Comparison of ENCODE assay signal across 32 cellular contexts in genomic region chr18:31645411-31645810, GRCh38. TPM values are rescaled to one million over a fixed set of nuclear protein-coding genes. Genes with fewer than 3 reads are reported as not detected.
"Had no signal": no experiment of that assay in that cellular context is flagged by ENCODE, and none has a peak within 500 bp of the region (broad histone marks: within the 10 kb centered on the region; RNA-seq: fewer than 3 reads in every experiment).

No MANE protein-coding gene starts in this region.

- H3K27ac ChIP-seq: Peyer's patch, SJSA1 had no signal

- H3K27me3 ChIP-seq: Peyer's patch, SJSA1 had no signal

- H3K4me2 ChIP-seq: SK-N-SH had no signal

- ATAC-seq: PC-3 had no signal

- H3K9me2 ChIP-seq: SK-N-SH had no signal

- H3K36me3 ChIP-seq: Peyer's patch, SJSA1 had no signal

- H3K4me1 ChIP-seq: SJSA1 had no signal

- DNase-seq: Karpas-422, MM.1S, MV-4-11, NCI-H1092, NCI-H1105, NCI-H1417 treated with DMSO at 0.1 percent for 48 hours, NCI-H1436 treated with DMSO at 0.1 percent for 48 hours, NCI-H1694 treated with DMSO at 0.1 percent for 48 hours, NCI-H187 treated with DMSO at 0.1 percent for 48 hours, NCI-H2029, NCI-H2081, NCI-H2171 treated with DMSO at 0.1 percent for 48 hours, NCI-H226, NCI-H446 treated with DMSO at 0.1 percent for 48 hours, NCI-H510A, NCI-H524, NCI-H526, NCI-H69, NCI-H748 treated with DMSO at 0.1 percent for 48 hours, NCI-H82, PC-3, Peyer's patch, Right ventricle myocardium superior, RPMI8226, SHP77 treated with DMSO at 0.1 percent for 48 hours, SK-N-SH, SW 1271, T-helper 1 cell had no signal

- H3K4me3 ChIP-seq: Peyer's patch, SJSA1 had no signal

RNA-seq across cellular contexts. Expression of gene B4GALT6, which starts 39.0 kb away (rescaled TPM):
- total RNA-seq: LHCN-M2 had no signal

RNA-seq across cellular contexts. Expression of gene TTR, which starts 53.7 kb away (rescaled TPM):
- total RNA-seq: LHCN-M2, MCF 10A, OCI-LY7, PC-3, Right ventricle myocardium superior, SJSA1 had no signal
- polyA plus RNA-seq: SK-N-SH had no signal
